ENCODE assay signal across 28 cellular contexts in genomic region chr14:41457393-41457792, GRCh38.
"Had no signal": no experiment of that assay in that cellular context is flagged by ENCODE, and none has a peak within 500 bp of the region (broad histone marks: within the 10 kb centered on the region; RNA-seq: fewer than 3 reads in every experiment).

No MANE protein-coding gene starts in this region.

- H3K27me3 ChIP-seq: body of pancreas, esophagus squamous epithelium, foreskin keratinocyte, gastrocnemius medialis had no signal

- H3K4me1 ChIP-seq: body of pancreas, esophagus squamous epithelium, foreskin keratinocyte, gastrocnemius medialis had no signal

- H3K27ac ChIP-seq: body of pancreas, epithelial cell of prostate, esophagus squamous epithelium, foreskin keratinocyte, gastrocnemius medialis, WERI-Rb-1 had no signal

- H3K9me3 ChIP-seq: body of pancreas, esophagus squamous epithelium, gastrocnemius medialis had no signal

- H3K4me3 ChIP-seq: body of pancreas, esophagus squamous epithelium, gastrocnemius medialis had no signal

- DNase-seq: activated B cell treated with CpG ODN at 0.5 μM for 24 hours; activated CD4-positive, alpha-beta T cell treated with anti-CD3 and anti-CD28 coated beads for 48 hours; activated CD4-positive, alpha-beta T cell treated with anti-CD3 and anti-CD28 coated beads, Interleukin-2, amount 50 U/mL, for 1 hour; activated CD4-positive, alpha-beta T cell treated with anti-CD3 and anti-CD28 coated beads, Interleukin-2, amount 50 U/mL, for 48 hours; activated CD8-positive, alpha-beta memory T cell treated with anti-CD3 and anti-CD28 coated beads for 24 hours; activated CD8-positive, alpha-beta T cell treated with anti-CD3 and anti-CD28 coated beads for 36 hours; activated effector memory CD4-positive, alpha-beta T cell treated with Interleukin-2 at 50 U/mL for 16 hours; activated gamma-delta T cell treated with Interleukin-2 at 50 U/mL for 16 hours; activated naive CD4-positive, alpha-beta T cell treated with anti-CD3 and anti-CD28 coated beads, Interleukin-2, amount 50 U/mL, for 16 hours; activated naive CD4-positive, alpha-beta T cell treated with Interleukin-2 at 50 U/mL for 16 hours; activated T-cell treated with anti-CD3 and anti-CD28 coated beads, Interleukin-2, amount 50 U/mL, for 4 hours; amygdala; aorta; body of pancreas; caudate nucleus; cortex of kidney; dermis blood vessel endothelial cell; effector CD4-positive, alpha-beta T cell; effector memory CD8-positive, alpha-beta T cell; esophagus squamous epithelium; foreskin keratinocyte; gastrocnemius medialis; glutamatergic neuron; T-helper 1 cell; T-helper 17 cell; T1000; WERI-Rb-1 had no signal

- H3K36me3 ChIP-seq: esophagus squamous epithelium, gastrocnemius medialis, WERI-Rb-1 had no signal
